ENCODE assay signal across 10 cellular contexts in genomic region chr2:36530178-36530982, GRCh38.
DNase-seq lines count a peak whose midpoint lies in the region; ATAC-seq and TF ChIP-seq lines count a peak whose summit lies in the region.
"Had no signal": no experiment of that assay in that cellular context is flagged by ENCODE, and none has a peak within 500 bp of the region (broad histone marks: within the 10 kb centered on the region; RNA-seq: fewer than 3 reads in every experiment).

No MANE protein-coding gene starts in this region.

- no peak overlapping the region for H2AFZ ChIP-seq in PC-9

- H3K27ac ChIP-seq in PC-9, result no peak overlapping the region
- H3K27ac ChIP-seq: left lung had no signal

- CTCF ChIA-PET in PC-9 (lab: Charles Lee), result no interaction called here

- POLR2A ChIA-PET in PC-9 (lab: Charles Lee; ENCODE audit: unreplicated experiment), result no interaction called here

- ATAC-seq in GM19463 (IDR thresholded peaks at IDR 0.05; ENCODE audit: unreplicated experiment) (peak; percentile 66), HG03280 (IDR thresholded peaks at IDR 0.05; ENCODE audit: unreplicated experiment) (peak; percentile 49)
- ATAC-seq: left lung had no signal

- H3K27ac Mint-ChIP-seq in chondrocyte (ENCODE audit: unreplicated experiment), result peak overlapping the region; percentile 85
- H3K27ac Mint-ChIP-seq in activated T-helper 2 cell treated with anti-CD3 and anti-CD28 coated beads, Interferon-gamma antibody, Interleukin-2, Interleukin-4, amounts not matched to agents 10 μg/mL and 5 μg/mL and 100 μg/mL, durations not matched to agents 14 hours and 24 hours and 36 hours, result no peak overlapping the region

- H3K9me3 ChIP-seq in PC-9 (ENCODE audit: insufficient read depth, low read depth), result no peaks in the 10 kb centered on the region

- H3K36me3 Mint-ChIP-seq in chondrocyte (ENCODE audit: low read depth), result peaks cover 13% of the 10 kb centered on the region
- no peaks in the 10 kb centered on the region for H3K36me3 Mint-ChIP-seq in activated T-helper 2 cell treated with anti-CD3 and anti-CD28 coated beads, Interferon-gamma antibody, Interleukin-2, Interleukin-4, amounts not matched to agents 10 μg/mL and 5 μg/mL and 100 μg/mL, durations not matched to agents 14 hours and 24 hours and 36 hours (ENCODE audit: low read depth)

- H3K27me3 ChIP-seq in PC-9 (ENCODE audit: insufficient read depth, low read depth), result no peaks in the 10 kb centered on the region
- H3K27me3 ChIP-seq: left lung had no signal

- intact Hi-C loops in activated T-helper 2 cell treated with anti-CD3 and anti-CD28 coated beads, Interferon-gamma antibody, Interleukin-2, Interleukin-4, amounts not matched to agents 10 μg/mL and 5 μg/mL and 100 μg/mL, durations not matched to agents 14 hours and 24 hours and 36 hours (cut with micrococcal nuclease), result no loop called here
- intact Hi-C loops in PC-9 (cut with micrococcal nuclease; ENCODE audit: unreplicated experiment), result no loop called here

- BruUV-seq in PC-9 (replicated peaks; lab: Mats Ljungman, UMichigan), result no TSS peak

- no peaks in the 10 kb centered on the region for H4K20me1 ChIP-seq in PC-9 (ENCODE audit: insufficient read depth)

- DNase-seq in AG08395 (ENCODE audit: low spot score) (peak; percentile 48), chondrocyte (ENCODE audit: low spot score) (no peak), PC-9 (no peak), LoVo (ENCODE audit: low spot score) (no peak), SK-N-DZ (ENCODE audit: low spot score) (no peak)
- no peak for DNase-seq in activated T-helper 2 cell treated with anti-CD3 and anti-CD28 coated beads, Interferon-gamma antibody, Interleukin-2, Interleukin-4, amounts not matched to agents 10 μg/mL and 5 μg/mL and 100 μg/mL, durations not matched to agents 14 hours and 24 hours and 36 hours (ENCODE audit: low spot score)
- DNase-seq: left lung, NCI-H146 had no signal

- TF ChIP-seq CTCF in chondrocyte (IDR thresholded peaks at IDR 0.05) (no peak), PC-9 (conservative IDR thresholded peaks at IDR 0.05) (no peak)

- no peaks in the 10 kb centered on the region for H3K79me2 ChIP-seq in PC-9 (ENCODE audit: low read depth)

- H3K27me3 Mint-ChIP-seq in chondrocyte (ENCODE audit: low read depth), result no peaks in the 10 kb centered on the region
- no peaks in the 10 kb centered on the region for H3K27me3 Mint-ChIP-seq in activated T-helper 2 cell treated with anti-CD3 and anti-CD28 coated beads, Interferon-gamma antibody, Interleukin-2, Interleukin-4, amounts not matched to agents 10 μg/mL and 5 μg/mL and 100 μg/mL, durations not matched to agents 14 hours and 24 hours and 36 hours (ENCODE audit: low read depth)

- peaks cover 11% of the 10 kb centered on the region; the same call in 1 of the 2 replicates for H3K36me3 ChIP-seq in PC-9 (ENCODE audit: low read depth)
- H3K36me3 ChIP-seq: left lung had no signal

- no peaks in the 10 kb centered on the region for H3K9me2 ChIP-seq in PC-9 (ENCODE audit: insufficient read depth)

- peaks cover 31% of the 10 kb centered on the region for H3K4me1 Mint-ChIP-seq in chondrocyte (ENCODE audit: low read depth)
- H3K4me1 Mint-ChIP-seq in activated T-helper 2 cell treated with anti-CD3 and anti-CD28 coated beads, Interferon-gamma antibody, Interleukin-2, Interleukin-4, amounts not matched to agents 10 μg/mL and 5 μg/mL and 100 μg/mL, durations not matched to agents 14 hours and 24 hours and 36 hours (ENCODE audit: low read depth), result peaks cover 10% of the 10 kb centered on the region

- no peak overlapping the region for H3K4me3 ChIP-seq in PC-9
- H3K4me3 ChIP-seq: left lung had no signal

- H3F3A ChIP-seq in PC-9 (ENCODE audit: insufficient read depth, low read depth), result no peaks in the 10 kb centered on the region

- H3K4me3 Mint-ChIP-seq in chondrocyte (ENCODE audit: unreplicated experiment), result no peak overlapping the region
- no peak overlapping the region for H3K4me3 Mint-ChIP-seq in activated T-helper 2 cell treated with anti-CD3 and anti-CD28 coated beads, Interferon-gamma antibody, Interleukin-2, Interleukin-4, amounts not matched to agents 10 μg/mL and 5 μg/mL and 100 μg/mL, durations not matched to agents 14 hours and 24 hours and 36 hours (ENCODE audit: low read depth)

- no peak overlapping the region for H3K4me2 ChIP-seq in PC-9

- no peaks in the 10 kb centered on the region for H3K9me3 Mint-ChIP-seq in chondrocyte (ENCODE audit: low read depth)
- no peaks in the 10 kb centered on the region for H3K9me3 Mint-ChIP-seq in activated T-helper 2 cell treated with anti-CD3 and anti-CD28 coated beads, Interferon-gamma antibody, Interleukin-2, Interleukin-4, amounts not matched to agents 10 μg/mL and 5 μg/mL and 100 μg/mL, durations not matched to agents 14 hours and 24 hours and 36 hours

- no peaks in the 10 kb centered on the region for H3K4me1 ChIP-seq in PC-9 (replicated peaks; ENCODE audit: insufficient read depth)
